1 cellular context compared by ENCODE assay signal in the genomic region with DNA sequence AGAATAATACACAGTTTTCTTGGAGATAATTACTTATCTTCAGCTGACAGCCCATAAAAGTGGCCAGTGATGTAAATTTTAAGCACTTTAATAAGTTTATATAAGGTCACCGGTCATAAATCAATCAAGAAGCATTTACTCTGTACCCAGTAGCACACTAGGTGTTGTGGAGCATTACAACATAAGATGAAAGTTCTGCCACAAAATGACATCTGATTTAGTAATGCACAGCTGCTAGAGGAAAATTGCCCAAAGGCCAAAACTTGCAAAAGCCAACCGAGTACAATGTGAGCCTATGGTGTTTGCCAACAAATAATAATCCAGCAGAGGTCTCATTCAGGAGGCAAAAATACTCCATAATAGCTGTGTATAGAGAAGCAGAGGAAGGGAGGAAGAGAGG.
TF ChIP-seq lines count a peak whose summit lies in the region.

No MANE protein-coding gene starts in this region.

TF ChIP-seq in HEK293T, 16 proteins besides CTCF, POLR2A, EP300 and RAD21 (continued from another document):
- TF ChIP-seq TARDBP (IDR thresholded peaks at IDR 0.05): no peak
- no peak for TF ChIP-seq ARNT (IDR thresholded peaks at IDR 0.05)
- TF ChIP-seq CTBP1 (IDR thresholded peaks at IDR 0.05; ENCODE audit: borderline replicate concordance): peak; percentile 75; the same call in 1 of the 2 replicates
- TF ChIP-seq FOXM1 (IDR thresholded peaks at IDR 0.05; ENCODE audit: borderline replicate concordance): no peak
